Comparison of ENCODE assay signal across 8 cellular contexts in genomic region chr2:151947524-151948165, GRCh38.
A peak's percentile ranks its signal among the peaks of the same experiment; 100 is the strongest.
DNase-seq lines count a peak whose midpoint lies in the region; ATAC-seq and TF ChIP-seq lines count a peak whose summit lies in the region.

No MANE protein-coding gene starts in this region.

- intact Hi-C loops in body of pancreas (cut with DNase I) = no loop called here
- intact Hi-C loops in left lung (cut with DNase I) = no loop called here

- ATAC-seq in GM18517 (IDR thresholded peaks at IDR 0.05; ENCODE audit: unreplicated experiment) = peak; percentile 34
- peak; percentile 77 for ATAC-seq in HG03432 (IDR thresholded peaks at IDR 0.05; ENCODE audit: unreplicated experiment)
- ATAC-seq in body of pancreas = peak; percentile 18
- peak; percentile 91 for ATAC-seq in left lung
- no peak for ATAC-seq in GM19023 (IDR thresholded peaks at IDR 0.05; ENCODE audit: unreplicated experiment)

- H3K9me3 ChIP-seq in body of pancreas = no peaks in the 10 kb centered on the region
- H3K9me3 ChIP-seq in left lung = peaks cover 0 to 9% of the 10 kb centered on the region in 2 donors

- TF ChIP-seq CTCF in body of pancreas (IDR thresholded peaks at IDR 0.05) (peak in 1 of 7 experiments; percentile 1), left lung (IDR thresholded peaks at IDR 0.05) (peak in 1 of 2 donors; percentile 22)

- H3K27me3 ChIP-seq in body of pancreas (no peaks in the 10 kb centered on the region), left lung (no peaks in the 10 kb centered on the region)

- 29 to 32% methylated on average over 12 of the region's 12 CpGs for WGBS in body of pancreas, 2 donors

- no peak overlapping the region for H3K27ac ChIP-seq in body of pancreas
- H3K27ac ChIP-seq in left lung = peak overlapping the region in 1 of 2 donors; percentile 3

- no peak overlapping the region for H3K4me3 ChIP-seq in body of pancreas
- peak overlapping the region; percentile 3 to 16 for H3K4me3 ChIP-seq in left lung

- TF ChIP-seq POLR2A in body of pancreas (IDR thresholded peaks at IDR 0.05) = no peak

- no peaks in the 10 kb centered on the region for H3K4me1 ChIP-seq in body of pancreas
- H3K4me1 ChIP-seq in left lung = peaks cover 4 to 9% of the 10 kb centered on the region in 2 donors

- no peaks in the 10 kb centered on the region for H3K36me3 ChIP-seq in body of pancreas (replicated peaks in 1 of 2; ENCODE audit: insufficient read depth in 1 of 2, low read depth in 2 of 2)
- H3K36me3 ChIP-seq in left lung = no peaks in the 10 kb centered on the region

- DNase-seq in body of pancreas (peak in 3 of 4 donors; percentile 28 to 55 (median 38)), left lung (peak in 1 of 2 donors; percentile 40), T-helper 1 cell (no peak), HuH-7 (ENCODE audit: low spot score) (no peak)
- DNase-seq in activated CD4-positive, CD25-positive, alpha-beta regulatory T cell treated with anti-CD3 and anti-CD28 coated beads, Interleukin-2, amount 50 U/mL, for 72 hours = no peak

Comparison
In these comparisons a context has a peak if more than half of its experiments do, and no peak if none do; other contexts are left out.
1. DNase-seq: peak in body of pancreas (3 of 4); none in activated CD4-positive, CD25-positive, alpha-beta regulatory T cell treated with anti-CD3 and anti-CD28 coated beads, Interleukin-2, amount 50 U/mL, for 72 hours (single experiment), T-helper 1 cell (0 of 5) and HuH-7 (single experiment).
2. H3K4me3 ChIP-seq: peak in left lung (2 of 2); none in body of pancreas (0 of 2).